ENCODE assay signal across 29 cellular contexts in the genomic region with DNA sequence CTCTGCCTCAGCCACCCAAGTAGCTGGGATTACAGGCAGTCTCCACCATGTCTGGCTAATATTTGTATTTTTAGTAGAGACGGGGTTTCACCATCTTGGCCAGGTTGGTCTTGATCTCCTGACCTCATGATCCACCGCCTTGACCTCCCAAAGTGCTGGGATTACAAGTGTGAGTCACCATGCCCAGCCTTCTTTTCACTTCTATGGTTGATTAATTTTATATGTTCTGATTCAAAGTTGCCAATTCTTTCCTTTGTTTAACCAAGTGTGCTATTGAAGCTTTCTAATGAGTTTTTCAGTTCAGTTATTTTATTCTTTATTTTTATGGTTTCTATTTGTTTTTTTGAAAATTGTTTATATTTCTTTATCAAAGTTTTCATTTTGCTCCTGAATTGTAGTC.
"Had no signal": no experiment of that assay in that cellular context is flagged by ENCODE, and none has a peak within 500 bp of the region (broad histone marks: within the 10 kb centered on the region; RNA-seq: fewer than 3 reads in every experiment).

No MANE protein-coding gene starts in this region.

- H3K27ac ChIP-seq: colonic mucosa, coronary artery, dorsolateral prefrontal cortex, epithelial cell of prostate, esophagus muscularis mucosa, esophagus squamous epithelium, foreskin keratinocyte, gastrocnemius medialis, gastroesophageal sphincter, heart left ventricle, heart right ventricle had no signal

- H3K36me3 ChIP-seq: colonic mucosa, esophagus muscularis mucosa, esophagus squamous epithelium, gastrocnemius medialis, gastroesophageal sphincter, heart left ventricle, heart right ventricle had no signal

- H3K27me3 Mint-ChIP-seq: dendritic cell treated with granulocyte-macrophage colony-stimulating factor and Interleukin-4, amounts not matched to agents 40 ng/mL and 50 ng/mL, for 4 days; effector memory CD8-positive, alpha-beta T cell had no signal

- H3K4me3 Mint-ChIP-seq: dendritic cell treated with granulocyte-macrophage colony-stimulating factor and Interleukin-4, amounts not matched to agents 40 ng/mL and 50 ng/mL, for 4 days; effector memory CD8-positive, alpha-beta T cell; endodermal cell had no signal

- H3K4me1 ChIP-seq: colonic mucosa, esophagus muscularis mucosa, esophagus squamous epithelium, foreskin keratinocyte, gastrocnemius medialis, gastroesophageal sphincter, heart left ventricle, heart right ventricle had no signal

- ATAC-seq: effector memory CD8-positive, alpha-beta T cell; esophagus mucosa; foreskin keratinocyte; gastrocnemius medialis; gastroesophageal sphincter; heart left ventricle; heart right ventricle had no signal

- H3K27ac Mint-ChIP-seq: dendritic cell treated with granulocyte-macrophage colony-stimulating factor and Interleukin-4, amounts not matched to agents 40 ng/mL and 50 ng/mL, for 4 days; effector memory CD8-positive, alpha-beta T cell; endodermal cell had no signal

- H3K4me3 ChIP-seq: colonic mucosa, coronary artery, dorsolateral prefrontal cortex, esophagus muscularis mucosa, esophagus squamous epithelium, gastrocnemius medialis, gastroesophageal sphincter, heart left ventricle, heart right ventricle had no signal

- FAIRE-seq: colon, endometrium, endothelial cell of umbilical vein, frontal cortex had no signal

- H3K9me3 ChIP-seq: colonic mucosa, gastrocnemius medialis had no signal

- H3K27me3 ChIP-seq: colonic mucosa, dorsolateral prefrontal cortex, esophagus muscularis mucosa, esophagus squamous epithelium, foreskin keratinocyte, gastrocnemius medialis, gastroesophageal sphincter, heart left ventricle, heart right ventricle had no signal

- DNase-seq: colonic mucosa; cortex of kidney; dermis blood vessel endothelial cell; dorsolateral prefrontal cortex; effector CD4-positive, alpha-beta T cell; effector CD8-positive, alpha-beta T cell; effector memory CD4-positive, alpha-beta T cell; effector memory CD8-positive, alpha-beta T cell; endodermal cell; erythroblast; esophagus squamous epithelium; foreskin fibroblast; foreskin keratinocyte; foreskin melanocyte; gastrocnemius medialis; glutamatergic neuron; head of caudate nucleus; heart left ventricle; heart right ventricle had no signal
